Comparison of ENCODE assay signal across 8 cellular contexts in the genomic region with DNA sequence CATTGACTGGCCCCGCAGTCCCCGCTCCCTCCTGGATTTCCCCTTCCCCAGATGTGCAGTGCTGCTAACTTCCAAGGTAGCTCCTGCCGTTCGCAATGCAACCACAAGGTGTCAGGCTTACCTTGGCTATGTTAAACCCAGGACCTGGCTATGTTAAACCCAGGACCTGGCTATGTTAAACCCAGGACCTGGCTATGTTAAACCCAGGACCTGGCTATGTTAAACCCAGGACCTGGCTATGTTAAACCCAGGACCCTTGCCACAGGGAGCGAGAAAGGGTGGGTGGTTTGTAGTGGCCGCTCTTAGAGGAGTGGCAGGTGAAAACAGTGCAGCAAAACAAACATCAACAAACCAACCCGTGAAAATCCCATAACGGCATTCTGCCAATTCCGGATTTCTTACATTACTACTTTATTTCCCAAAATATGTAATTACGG. TPM values are rescaled to one million over a fixed set of nuclear protein-coding genes. Genes with fewer than 3 reads are reported as not detected.
DNase-seq lines count a peak whose midpoint lies in the region; ATAC-seq and TF ChIP-seq lines count a peak whose summit lies in the region.

No MANE protein-coding gene starts in this region.

- no peak overlapping the region for H3K27ac Mint-ChIP-seq in neural crest cell (ENCODE audit: unreplicated experiment)

- no peak overlapping the region for H3K4me2 ChIP-seq in OCI-LY7 (ENCODE audit: low read length)

- H3K27ac ChIP-seq in OCI-LY7 (ENCODE audit: low read depth, low read length, poor library complexity, severe bottlenecking) = no peak overlapping the region

- intact Hi-C loops in OCI-LY7 (cut with micrococcal nuclease; ENCODE audit: unreplicated experiment) = no loop called here

- H3K4me1 Mint-ChIP-seq in neural crest cell = peaks cover 14% of the 10 kb centered on the region

- DNase-seq in AG08396 (ENCODE audit: low spot score) = peak; percentile 71
- peak; percentile 75 for DNase-seq in OCI-LY7 (ENCODE audit: low spot score)
- DNase-seq in activated T-cell treated with anti-CD3 and anti-CD28 coated beads, Interleukin-2, amount 50 U/mL, for 1 hour = peak; percentile 72
- DNase-seq in fibroblast of gingiva (ENCODE audit: low read depth) = peak; percentile 43
- peak; percentile 88 for DNase-seq in neural crest cell (ENCODE audit: low read depth, low spot score)
- peak; percentile 83 for DNase-seq in superior temporal gyrus (ENCODE audit: extremely low spot score)

- ATAC-seq in GM18517 (IDR thresholded peaks at IDR 0.05; ENCODE audit: unreplicated experiment) = peak; percentile 44
- ATAC-seq in HG03378 (IDR thresholded peaks at IDR 0.05; ENCODE audit: unreplicated experiment) = peak; percentile 53

- H3K9me3 ChIP-seq in OCI-LY7 (ENCODE audit: low read length) = no peaks in the 10 kb centered on the region

- POLR2A ChIA-PET in OCI-LY7 (lab: Charles Lee) = interaction anchor here (0.6 kb wide), 1 partner anchor 12 kb away, joined by 7 read pairs; no protein-coding TSS in a partner anchor

- no peaks in the 10 kb centered on the region for H3K79me2 ChIP-seq in OCI-LY7 (ENCODE audit: insufficient read depth, low read depth, low read length)

- TF ChIP-seq CTCF in OCI-LY7 (conservative IDR thresholded peaks at IDR 0.05; ENCODE audit: low read length) (peak; percentile 77), neural crest cell (conservative IDR thresholded peaks at IDR 0.05) (peak; percentile 72)

- peaks cover 46% of the 10 kb centered on the region for H3K27me3 Mint-ChIP-seq in neural crest cell (ENCODE audit: low read depth)

- no peak overlapping the region for H2AFZ ChIP-seq in OCI-LY7 (ENCODE audit: low read length)

- H3K9me2 ChIP-seq in OCI-LY7 (ENCODE audit: insufficient read depth, low read length) = no peaks in the 10 kb centered on the region

- no peaks in the 10 kb centered on the region for H3K36me3 Mint-ChIP-seq in neural crest cell (ENCODE audit: low read depth)

- no peaks in the 10 kb centered on the region for H3K4me1 ChIP-seq in OCI-LY7 (ENCODE audit: insufficient read depth, low read length, poor library complexity, severe bottlenecking)

- no peak overlapping the region for H3K4me3 ChIP-seq in OCI-LY7 (ENCODE audit: low read depth, low read length, poor library complexity, severe bottlenecking)

- CTCF ChIA-PET in OCI-LY7 (lab: Charles Lee; ENCODE audit: unreplicated experiment) = interaction anchor here (0.6 to 1.0 kb wide), 2 partner anchors 241 to 431 kb away, joined by 3 to 5 read pairs; no protein-coding TSS in a partner anchor

- no peaks in the 10 kb centered on the region for H3K9me3 Mint-ChIP-seq in neural crest cell

- no peaks in the 10 kb centered on the region for H3K36me3 ChIP-seq in OCI-LY7 (ENCODE audit: insufficient read depth, low read length)

- BruUV-seq in OCI-LY7 (replicated peaks; lab: Mats Ljungman, UMichigan) = no TSS peak

- no peaks in the 10 kb centered on the region for H4K20me1 ChIP-seq in OCI-LY7 (ENCODE audit: insufficient read depth, low read length)

- peak overlapping the region; percentile 71 for H3K4me3 Mint-ChIP-seq in neural crest cell

RNA-seq across cellular contexts. Expression of a gene that starts 2.9 kb away (rescaled TPM):
- total RNA-seq in OCI-LY7 (2014; rRNA removed; shearing (Covaris generic)) = not detected in 2 replicates
- not detected in 2 replicates for total RNA-seq in OCI-LY7 (2022)
- total RNA-seq in neural crest cell = 0.21 TPM in 1 of 2 replicates, not detected in the other

RNA-seq across cellular contexts. Expression of a gene that starts 17.1 kb away (rescaled TPM):
- not detected in 2 replicates for total RNA-seq in OCI-LY7 (2014; rRNA removed; shearing (Covaris generic))
- not detected in 2 replicates for total RNA-seq in OCI-LY7 (2022)
- 7.5 and 7.7 TPM in 2 replicates for total RNA-seq in neural crest cell
